Comparison of ENCODE assay signal across 32 cellular contexts in the genomic region with DNA sequence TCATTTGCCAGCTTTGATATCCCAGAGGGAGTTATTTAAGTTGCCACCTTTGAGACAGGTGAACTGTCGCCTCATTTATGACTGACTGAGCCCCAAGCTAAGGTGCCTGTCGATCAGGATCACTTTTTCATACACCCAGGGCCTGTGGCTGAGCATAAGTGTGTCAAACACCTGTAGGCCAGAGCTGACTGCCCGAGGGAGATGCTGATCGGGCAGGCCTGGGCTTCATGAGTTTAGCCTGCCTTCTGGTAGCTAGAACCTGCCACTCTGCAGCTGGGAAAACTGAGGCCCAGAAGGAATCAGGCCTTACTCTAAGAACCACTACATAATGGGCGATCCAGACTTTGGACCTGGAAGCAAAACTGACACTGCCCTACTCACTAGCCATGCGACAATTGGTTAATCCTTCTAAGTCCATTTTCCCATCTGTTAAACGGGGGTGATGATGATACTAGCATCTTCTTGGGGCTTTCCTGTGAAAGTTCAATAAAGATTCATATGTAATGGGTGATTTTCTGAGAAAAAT.
DNase-seq lines count a peak whose midpoint lies in the region; ATAC-seq and TF ChIP-seq lines count a peak whose summit lies in the region.
"Had no signal": no experiment of that assay in that cellular context is flagged by ENCODE, and none has a peak within 500 bp of the region (broad histone marks: within the 10 kb centered on the region; RNA-seq: fewer than 3 reads in every experiment).

No MANE protein-coding gene starts in this region.

- H3K9me3 ChIP-seq in heart right ventricle: no peaks in the 10 kb centered on the region
- H3K9me3 ChIP-seq in trophoblast cell (ENCODE audit: insufficient read depth, low read depth, low read length): no peaks in the 10 kb centered on the region
- H3K9me3 ChIP-seq in vagina: no peaks in the 10 kb centered on the region
- H3K9me3 ChIP-seq: body of pancreas, thyroid gland had no signal

- H3K4me1 Mint-ChIP-seq in chondrocyte (ENCODE audit: low read depth): peaks cover 45% of the 10 kb centered on the region
- H3K4me1 Mint-ChIP-seq: CD4-positive, CD25-positive, alpha-beta regulatory T cell; stimulated activated naive CD8-positive, alpha-beta T cell treated with anti-CD3 and anti-CD28 coated beads, Interleukin-15, amount 100 ng/mL, for 72 hours; T-helper 17 cell had no signal

- H4K91ac ChIP-seq in trophoblast cell (ENCODE audit: low read depth, low read length): peak overlapping the region; percentile 13

- no peak overlapping the region for H3K23ac ChIP-seq in trophoblast cell (ENCODE audit: low read length)

- peak; percentile 18 for DNase-seq in Right ventricle myocardium superior
- no peak for DNase-seq in heart right ventricle
- DNase-seq in chondrocyte (ENCODE audit: low spot score): no peak
- no peak for DNase-seq in trophoblast cell
- no peak for DNase-seq in vagina (ENCODE audit: extremely low spot score in 2 of 2)
- DNase-seq in UCSD-AML1 (lab: John Stamatoyannopoulos, UW; ENCODE audit: unreplicated experiment): no peak
- DNase-seq in head of caudate nucleus: no peak
- DNase-seq: 8988T; activated CD4-positive, alpha-beta T cell treated with anti-CD3 and anti-CD28 coated beads, Interleukin-2, amount 50 U/mL, for 48 hours; activated naive CD4-positive, alpha-beta T cell treated with Interleukin-2 at 50 U/mL for 16 hours; activated T-cell treated with anti-CD3 and anti-CD28 coated beads, Interleukin-2, amount 50 U/mL, for 72 hours; CD4-positive, CD25-positive, alpha-beta regulatory T cell; dermis blood vessel endothelial cell; DMS79 treated with DMSO at 0.1 percent for 48 hours; endodermal cell; GDM1; Kasumi-1; mammary epithelial cell; NCI-H1436 treated with DMSO at 0.1 percent for 48 hours; NCI-H446; NCI-H774; retina; stimulated activated CD4-positive, alpha-beta T cell treated with anti-CD3 and anti-CD28 coated beads, Interleukin-12 subunit alpha, Interleukin-12 subunit beta, amount 100 ng/mL, for 4 hours; stimulated activated CD4-positive, alpha-beta T cell treated with anti-CD3 and anti-CD28 coated beads, Interleukin-2, amount 100 ng/mL, for 48 hours; stimulated activated naive CD8-positive, alpha-beta T cell treated with anti-CD3 and anti-CD28 coated beads, Interleukin-15, amount 100 ng/mL, for 72 hours; T-helper 17 cell; thyroid gland had no signal

- no peaks in the 10 kb centered on the region for H3K79me2 ChIP-seq in trophoblast cell (ENCODE audit: control insufficient read depth, insufficient read depth, low read length, poor library complexity)
- H3K79me2 ChIP-seq: parathyroid adenoma had no signal

- no peak overlapping the region for H2AFZ ChIP-seq in trophoblast cell (ENCODE audit: insufficient read depth, low read length, poor library complexity)
- H2AFZ ChIP-seq: parathyroid adenoma had no signal

- no peak overlapping the region for H3K18ac ChIP-seq in trophoblast cell (ENCODE audit: low read length)

- no peak overlapping the region for H3K14ac ChIP-seq in trophoblast cell (ENCODE audit: low read length)

- 96 to 97% methylated on average over 7 of the region's 7 CpGs for WGBS in heart right ventricle, 2 donors
- WGBS in trophoblast cell (ENCODE audit: extremely low coverage, insufficient coverage, insufficient read length): no CpG with 5 or more reads among the region's 7 CpGs

- ATAC-seq in Right ventricle myocardium superior (ENCODE audit: poor library complexity): no peak
- ATAC-seq in heart right ventricle: no peak
- no peak for ATAC-seq in GM21786 (IDR thresholded peaks at IDR 0.05; ENCODE audit: unreplicated experiment)
- ATAC-seq: activated T-cell treated with anti-CD3 and anti-CD28 coated beads, Interleukin-2, amount 50 U/mL, for 72 hours; SK-N-SH treated with all-trans-retinoic acid at 6 μM for 48 hours; stimulated activated naive CD8-positive, alpha-beta T cell treated with anti-CD3 and anti-CD28 coated beads, Interleukin-15, amount 100 ng/mL, for 72 hours; T-helper 17 cell had no signal

- no peak for TF ChIP-seq POLR2A in vagina (IDR thresholded peaks at IDR 0.05)

- H2BK120ac ChIP-seq in trophoblast cell (ENCODE audit: insufficient read depth, low read length, poor library complexity): no peak overlapping the region

- no peak overlapping the region for H3K9ac ChIP-seq in trophoblast cell (ENCODE audit: low read length)
- H3K9ac ChIP-seq: parathyroid adenoma had no signal

- H3K36me3 Mint-ChIP-seq in chondrocyte (ENCODE audit: low read depth): no peaks in the 10 kb centered on the region
- H3K36me3 Mint-ChIP-seq: CD4-positive, CD25-positive, alpha-beta regulatory T cell had no signal

- peak overlapping the region; percentile 82 for H3K27ac Mint-ChIP-seq in chondrocyte (ENCODE audit: unreplicated experiment)
- H3K27ac Mint-ChIP-seq: activated T-cell treated with anti-CD3 and anti-CD28 coated beads, Interleukin-2, amount 50 U/mL, for 72 hours; CD4-positive, CD25-positive, alpha-beta regulatory T cell; endodermal cell; T-helper 17 cell had no signal

- H3K27ac ChIP-seq in heart right ventricle (peak overlapping the region in 2 of 10 donors; percentile 9 to 21), trophoblast cell (ENCODE audit: low read depth, low read length) (no peak overlapping the region), vagina (peak overlapping the region; percentile 43)
- H3K27ac ChIP-seq: parathyroid adenoma, thyroid gland had no signal

- H3K4me2 ChIP-seq in trophoblast cell (ENCODE audit: low read length): no peak overlapping the region

- no peaks in the 10 kb centered on the region for H3K27me3 Mint-ChIP-seq in chondrocyte (ENCODE audit: low read depth)

- H2AK5ac ChIP-seq in trophoblast cell (ENCODE audit: low read length): no peak overlapping the region

- no peaks in the 10 kb centered on the region for H3K9me3 Mint-ChIP-seq in chondrocyte (ENCODE audit: low read depth)
- H3K9me3 Mint-ChIP-seq: activated T-cell treated with anti-CD3 and anti-CD28 coated beads, Interleukin-2, amount 50 U/mL, for 72 hours; CD4-positive, CD25-positive, alpha-beta regulatory T cell; endodermal cell; neural crest cell; stimulated activated naive CD8-positive, alpha-beta T cell treated with anti-CD3 and anti-CD28 coated beads, Interleukin-15, amount 100 ng/mL, for 72 hours had no signal

- peaks cover 7 to 50% (median 34%) of the 10 kb centered on the region in 9 donors for H3K4me1 ChIP-seq in heart right ventricle
- peaks cover 3 to 10% of the 10 kb centered on the region in 2 experiments for H3K4me1 ChIP-seq in trophoblast cell (ENCODE audit: control insufficient read depth in 1 of 2, insufficient read depth in 2 of 2, low read length in 2 of 2)
- H3K4me1 ChIP-seq in vagina: peaks cover 20% of the 10 kb centered on the region
- H3K4me1 ChIP-seq: parathyroid adenoma had no signal

- H3K4me3 Mint-ChIP-seq in chondrocyte (ENCODE audit: unreplicated experiment): no peak overlapping the region
- H3K4me3 Mint-ChIP-seq: activated T-cell treated with anti-CD3 and anti-CD28 coated beads, Interleukin-2, amount 50 U/mL, for 72 hours; CD4-positive, CD25-positive, alpha-beta regulatory T cell; endodermal cell; neural crest cell; stimulated activated naive CD8-positive, alpha-beta T cell treated with anti-CD3 and anti-CD28 coated beads, Interleukin-15, amount 100 ng/mL, for 72 hours; T-helper 17 cell had no signal

- TF ChIP-seq CTCF in heart right ventricle (IDR thresholded peaks at IDR 0.05) (no peak), chondrocyte (IDR thresholded peaks at IDR 0.05) (no peak), vagina (IDR thresholded peaks at IDR 0.05) (no peak)

- H2BK12ac ChIP-seq in trophoblast cell (ENCODE audit: low read length): peak overlapping the region; percentile 38

- intact Hi-C loops in Right ventricle myocardium superior (cut with DNase I) (no loop called here), heart right ventricle (cut with DNase I) (no loop called here), vagina (cut with DNase I) (loop anchor here (10.0 kb wide), 1 partner anchor 128 kb away; no protein-coding TSS in a partner anchor), head of caudate nucleus (cut with DNase I) (no loop called here)

- H4K8ac ChIP-seq in trophoblast cell (ENCODE audit: low read depth, low read length): no peak overlapping the region

- H3K4ac ChIP-seq in trophoblast cell (ENCODE audit: low read depth, low read length): no peak overlapping the region

- no peaks in the 10 kb centered on the region for H3K27me3 ChIP-seq in heart right ventricle
- no peaks in the 10 kb centered on the region for H3K27me3 ChIP-seq in trophoblast cell (ENCODE audit: insufficient read depth, low read length)
- no peaks in the 10 kb centered on the region for H3K27me3 ChIP-seq in vagina
- H3K27me3 ChIP-seq: body of pancreas, thyroid gland had no signal

- H4K12ac ChIP-seq in trophoblast cell (ENCODE audit: low read depth, low read length): no peak overlapping the region

- no peaks in the 10 kb centered on the region for H3K36me3 ChIP-seq in heart right ventricle
- H3K36me3 ChIP-seq in trophoblast cell (ENCODE audit: control insufficient read depth in 1 of 2, insufficient read depth in 2 of 2, low read length in 2 of 2): no peaks in the 10 kb centered on the region
- no peaks in the 10 kb centered on the region for H3K36me3 ChIP-seq in vagina
- H3K36me3 ChIP-seq: thyroid gland had no signal

- no peaks in the 10 kb centered on the region for H3K79me1 ChIP-seq in trophoblast cell (ENCODE audit: low read length)

- H3K4me3 ChIP-seq in heart right ventricle (no peak overlapping the region), trophoblast cell (ENCODE audit: low read depth, low read length) (no peak overlapping the region), vagina (no peak overlapping the region)
- H3K4me3 ChIP-seq: body of pancreas, thyroid gland had no signal

- H2BK5ac ChIP-seq in trophoblast cell (ENCODE audit: low read depth, low read length, poor library complexity): no peak overlapping the region
